ENCODE assay signal across 8 cellular contexts in the genomic region with DNA sequence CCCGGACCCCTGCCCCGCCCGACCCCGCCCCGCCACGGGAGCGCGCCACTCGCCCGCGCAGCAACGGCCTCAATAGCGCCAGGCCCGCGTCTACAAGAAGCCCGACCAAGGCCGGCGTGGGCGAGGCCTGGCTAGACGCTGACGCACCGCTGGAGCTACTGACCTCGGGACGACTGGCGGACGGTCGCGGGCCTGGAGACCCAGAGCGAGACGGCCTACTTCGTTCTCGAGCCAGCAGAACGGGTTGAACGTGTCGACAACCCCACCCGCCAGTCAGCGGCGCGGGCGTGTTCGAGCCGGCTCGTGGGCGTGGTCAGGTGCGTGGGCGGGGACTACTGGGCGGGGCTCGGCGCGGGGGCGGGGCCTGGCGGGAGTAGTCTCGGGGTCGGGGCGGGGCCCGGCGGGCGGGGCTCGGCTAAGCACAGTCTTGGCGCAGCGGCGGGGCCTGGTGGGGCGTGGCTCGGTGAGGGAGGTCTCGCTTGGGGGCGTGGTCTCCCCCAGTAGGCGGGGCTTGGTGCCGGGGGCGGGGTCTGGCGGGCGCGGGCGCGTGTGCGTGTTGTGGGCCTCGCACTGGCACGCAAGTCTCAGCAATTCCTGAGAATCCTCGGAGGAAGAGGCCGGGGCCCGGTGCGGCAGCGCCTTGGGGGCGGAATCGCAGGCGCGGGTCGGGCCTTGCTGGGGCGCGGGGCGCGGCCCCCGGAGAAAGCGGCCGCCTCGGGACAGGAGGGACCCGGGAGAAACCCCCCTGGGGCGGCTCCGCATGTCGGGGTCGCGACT. TPM values are rescaled to one million over a fixed set of nuclear protein-coding genes. Genes with fewer than 3 reads are reported as not detected.
A peak's percentile ranks its signal among the peaks of the same experiment; 100 is the strongest.
DNase-seq lines count a peak whose midpoint lies in the region; ATAC-seq and TF ChIP-seq lines count a peak whose summit lies in the region.

A gene (minus strand): TSS at position 293 of the 777 bp plus-strand sequence. CDS start 5,080 bp downstream, outside the sequence.

- peak within 1 kb of the TSS; percentile 91 for H3K27ac ChIP-seq in parathyroid adenoma
- peak within 1 kb of the TSS; percentile 96 to 99 for H3K27ac ChIP-seq in tibial artery

- H3K9me3 ChIP-seq in parathyroid adenoma (ENCODE audit: control insufficient read depth, low read length) (no peaks in the 10 kb centered on the region), tibial artery (no peaks in the 10 kb centered on the region)

- H3K4me3 ChIP-seq in parathyroid adenoma (ENCODE audit: low read depth, low read length) = peak within 1 kb of the TSS; percentile 95
- H3K4me3 ChIP-seq in tibial artery = peak within 1 kb of the TSS; percentile 72 to 82

- peak within 1 kb of the TSS; percentile 68 for H2AFZ ChIP-seq in parathyroid adenoma

- H3K79me2 ChIP-seq in parathyroid adenoma = peaks cover 12% of the 10 kb centered on the region

- peak; percentile 58 for TF ChIP-seq POLR2A in GM10847 (IDR thresholded peaks at IDR 0.05; ENCODE audit: extremely low read depth, insufficient read length)

- peak; percentile 48 for ATAC-seq in HG02678 (IDR thresholded peaks at IDR 0.05; ENCODE audit: unreplicated experiment)
- ATAC-seq in Right ventricle myocardium inferior = peak; percentile 90

- H3K27me3 ChIP-seq in parathyroid adenoma (ENCODE audit: control insufficient read depth, insufficient read depth, low read length) (no peaks in the 10 kb centered on the region), tibial artery (no peaks in the 10 kb centered on the region)

- peak within 1 kb of the TSS; percentile 75 for H3K9ac ChIP-seq in parathyroid adenoma

- DNase-seq in NCI-H128 (lab: John Stamatoyannopoulos, UW; ENCODE audit: unreplicated experiment) = peak; percentile 69
- peak; percentile 77 to 88 for DNase-seq in SW 1271 (lab: John Stamatoyannopoulos, UW)
- DNase-seq in activated naive CD8-positive, alpha-beta T cell treated with anti-CD3 and anti-CD28 coated beads, Interleukin-2, amount 50 U/mL, for 16 hours (ENCODE audit: low read depth, low spot score) = peak; percentile 98
- peak; percentile 100 for DNase-seq in Right ventricle myocardium inferior (ENCODE audit: missing footprints)
- DNase-seq in tibial artery = peak; percentile 98 to 99

- intact Hi-C loops in Right ventricle myocardium inferior (cut with DNase I) = loop anchor here (2.0 kb wide), 1 partner anchor 56 kb away; a partner anchor contains a TSS
- intact Hi-C loops in tibial artery (cut with DNase I; ENCODE audit: low total_unique reads) = no loop called here

- H3K4me1 ChIP-seq in parathyroid adenoma (no peaks in the 10 kb centered on the region), tibial artery (peaks cover 5 to 49% (median 44%) of the 10 kb centered on the region in 4 donors)

- H3K36me3 ChIP-seq in parathyroid adenoma (ENCODE audit: control insufficient read depth, insufficient read depth, low read length) (no peaks in the 10 kb centered on the region), tibial artery (peaks cover 0 to 37% (median 14%) of the 10 kb centered on the region in 3 donors)

- H3K4me2 ChIP-seq in parathyroid adenoma (ENCODE audit: low read length) = peak within 1 kb of the TSS; percentile 98

- no peak for TF ChIP-seq CTCF in parathyroid adenoma (IDR thresholded peaks at IDR 0.05)
- TF ChIP-seq CTCF in tibial artery (IDR thresholded peaks at IDR 0.05) = no peak

RNA-seq across cellular contexts. Expression of the gene that starts here (rescaled TPM):
- 190 TPM for total RNA-seq in Right ventricle myocardium inferior

Comparison
In these comparisons a context has a peak if more than half of its experiments do, and no peak if none do; other contexts are left out.
1. Peak in every context shown above with its lines: DNase-seq, ATAC-seq, H3K4me3 ChIP-seq and H3K27ac ChIP-seq.